7 cellular contexts compared by ENCODE assay signal in genomic region chr1:113978863-113979702, GRCh38. TPM values are rescaled to one million over a fixed set of nuclear protein-coding genes. Genes with fewer than 3 reads are reported as not detected.
DNase-seq lines count a peak whose midpoint lies in the region; ATAC-seq and TF ChIP-seq lines count a peak whose summit lies in the region.

Gene OLFML3 (plus strand): TSS chr1:113979474. CDS start chr1:113979517, 43 bp downstream.

- ATAC-seq in Panc1, result peak; percentile 81
- ATAC-seq in heart left ventricle, result peak; percentile 61 to 81 (median 74)

- H3K4me3 Mint-ChIP-seq in osteocyte (ENCODE audit: unreplicated experiment), result peak within 1 kb of the TSS; percentile 65

- WGBS in heart left ventricle, 4 donors, result 22 to 31% (median 29%) methylated on average over 13 of the region's 13 CpGs

- no TSS peak for BruUV-seq in Panc1 (replicated peaks; lab: Mats Ljungman, UMichigan)

- no peak within 1 kb of the TSS for H3K4me3 ChIP-seq in KMS-11 (IDR thresholded peaks at IDR 0.05; ENCODE audit: insufficient read depth, low read depth, low read length)
- no peak within 1 kb of the TSS for H3K4me3 ChIP-seq in Panc1 (ENCODE audit: low read depth in 2 of 2, low read length in 2 of 2)
- peak within 1 kb of the TSS; percentile 82 for H3K4me3 ChIP-seq in adipocyte (ENCODE audit: low read length)
- peak within 1 kb of the TSS in 10 of 12 donors; percentile 16 to 56 (median 40) for H3K4me3 ChIP-seq in heart left ventricle
- peak within 1 kb of the TSS; percentile 45 to 46 for H3K4me3 ChIP-seq in vagina

- POLR2A ChIA-PET in Panc1 (lab: Charles Lee), result interaction anchor here (0.6 kb wide), 1 partner anchor 313 kb away, joined by 3 read pairs; no protein-coding TSS in a partner anchor

- H3K36me3 ChIP-seq in KMS-11 (ENCODE audit: insufficient read depth) (no peaks in the 10 kb centered on the region), Panc1 (ENCODE audit: control insufficient read depth, insufficient read depth, low read length) (no peaks in the 10 kb centered on the region), adipocyte (ENCODE audit: control insufficient read depth, insufficient read depth, low read length, severe bottlenecking) (peaks cover 3% of the 10 kb centered on the region), heart left ventricle (peaks cover 0 to 17% (median 11%) of the 10 kb centered on the region in 9 donors), vagina (peaks cover 0 to 4% of the 10 kb centered on the region in 2 donors)

- in situ Hi-C loops in Panc1 (cut with HindIII; ENCODE audit: low pct_unique_long_range_greater_than_20kb, low sequenced_read_pairs), result no loop called here

- no peaks in the 10 kb centered on the region for H4K20me1 ChIP-seq in KMS-11 (ENCODE audit: insufficient read depth)

- H3K36me3 Mint-ChIP-seq in osteocyte (ENCODE audit: unreplicated experiment), result peaks cover 4% of the 10 kb centered on the region

- intact Hi-C loops in Panc1 (cut with micrococcal nuclease; ENCODE audit: unreplicated experiment) (loop anchor here (2.0 kb wide), 1 partner anchor 304 kb away; no protein-coding TSS in a partner anchor), heart left ventricle (cut with DNase I) (loop anchor here in 9 of 10 donors (1.0 to 10.0 kb wide), 8 partner anchors 144 to 586 kb away; no protein-coding TSS in a partner anchor), vagina (cut with DNase I) (loop anchor here (10.0 kb wide), 1 partner anchor 144 kb away; no protein-coding TSS in a partner anchor)

- no peak for TF ChIP-seq POLR2A in heart left ventricle (IDR thresholded peaks at IDR 0.05)
- peak in 1 of 2 donors; percentile 71 for TF ChIP-seq POLR2A in vagina (IDR thresholded peaks at IDR 0.05)

- peaks cover 87% of the 10 kb centered on the region for H3K4me1 Mint-ChIP-seq in osteocyte (ENCODE audit: unreplicated experiment)

- H3K4me1 ChIP-seq in KMS-11 (ENCODE audit: low read depth, poor library complexity, severe bottlenecking) (peaks cover 35% of the 10 kb centered on the region), Panc1 (ENCODE audit: control insufficient read depth, insufficient read depth, low read length) (no peaks in the 10 kb centered on the region), adipocyte (ENCODE audit: control insufficient read depth, insufficient read depth, low read length) (peaks cover 87% of the 10 kb centered on the region), heart left ventricle (peaks cover 0 to 83% (median 28%) of the 10 kb centered on the region in 12 donors), vagina (peaks cover 79% of the 10 kb centered on the region)

- TF ChIP-seq CTCF in KMS-11 (conservative IDR thresholded peaks at IDR 0.05; ENCODE audit: low read depth, low read length) (peak; percentile 81), Panc1 (IDR thresholded peaks at IDR 0.05) (peak; percentile 74), heart left ventricle (IDR thresholded peaks at IDR 0.05) (peak; percentile 48 to 85 (median 73)), osteocyte (IDR thresholded peaks at IDR 0.05) (peak; percentile 84), vagina (IDR thresholded peaks at IDR 0.05) (peak; percentile 54 to 76 (median 74))

- no peak within 1 kb of the TSS for H3K4me2 ChIP-seq in KMS-11

- DNase-seq in GM04504 (ENCODE audit: low read depth) (peak; percentile 95), Panc1 (ENCODE audit: low read depth, low spot score) (peak; percentile 30), adipocyte (ENCODE audit: low read depth) (peak; percentile 98), heart left ventricle (peak; percentile 83 to 92 (median 86)), osteocyte (ENCODE audit: extremely low spot score, unreplicated experiment) (peak; percentile 89), vagina (ENCODE audit: extremely low spot score in 2 of 2) (peak in 1 of 2 donors; percentile 96)

- no peaks in the 10 kb centered on the region for H3K9me3 Mint-ChIP-seq in osteocyte (ENCODE audit: unreplicated experiment)

- CTCF ChIA-PET in Panc1 (lab: Charles Lee), result interaction anchor here (0.5 to 1.1 kb wide), 2 partner anchors 19 to 304 kb away, joined by 4 to 14 read pairs; no protein-coding TSS in a partner anchor

- no peaks in the 10 kb centered on the region for H3K27me3 ChIP-seq in KMS-11 (ENCODE audit: insufficient read depth, low read depth)
- H3K27me3 ChIP-seq in Panc1 (ENCODE audit: control insufficient read depth, insufficient read depth, low read length), result no peaks in the 10 kb centered on the region
- H3K27me3 ChIP-seq in adipocyte (replicated peaks; ENCODE audit: control insufficient read depth, insufficient read depth, low read length), result no peaks in the 10 kb centered on the region
- no peaks in the 10 kb centered on the region for H3K27me3 ChIP-seq in heart left ventricle
- H3K27me3 ChIP-seq in vagina, result no peaks in the 10 kb centered on the region

- no peak within 1 kb of the TSS for H2AFZ ChIP-seq in KMS-11 (ENCODE audit: low read depth)

- H3K27ac Mint-ChIP-seq in osteocyte (ENCODE audit: unreplicated experiment), result peak within 1 kb of the TSS; percentile 94

- no peak within 1 kb of the TSS for H3K27ac ChIP-seq in KMS-11
- no peak within 1 kb of the TSS for H3K27ac ChIP-seq in Panc1 (ENCODE audit: low read length)
- H3K27ac ChIP-seq in heart left ventricle, result peak within 1 kb of the TSS in 11 of 12 donors; percentile 24 to 86 (median 67)
- peak within 1 kb of the TSS; percentile 90 for H3K27ac ChIP-seq in vagina

- H3K27me3 Mint-ChIP-seq in osteocyte (ENCODE audit: unreplicated experiment), result no peaks in the 10 kb centered on the region

- no peaks in the 10 kb centered on the region for H3K79me2 ChIP-seq in KMS-11 (ENCODE audit: insufficient read depth, low read depth)

- H3K9me3 ChIP-seq in Panc1 (ENCODE audit: control insufficient read depth, insufficient read depth, low read depth, low read length) (no peaks in the 10 kb centered on the region), adipocyte (ENCODE audit: control insufficient read depth, low read length) (no peaks in the 10 kb centered on the region), heart left ventricle (no peaks in the 10 kb centered on the region), vagina (no peaks in the 10 kb centered on the region)

- H3K9ac ChIP-seq in KMS-11 (no peak within 1 kb of the TSS), adipocyte (ENCODE audit: low read length) (peak within 1 kb of the TSS; percentile 83)

RNA-seq across cellular contexts. Expression of gene OLFML3, which starts in this region (rescaled TPM):
- 0.15 TPM for total RNA-seq in Panc1 (2021; ENCODE audit: unreplicated experiment)
- not detected for polyA plus RNA-seq in Panc1 (2012; ENCODE audit: insufficient read length)
- 10 to 100 TPM in 7 of 9 donors, 1 to 10 TPM in 2; 5.3 to 27.2 (median 13.5) TPM for total RNA-seq in heart left ventricle
- polyA plus RNA-seq in heart left ventricle, result 1 to 10 TPM; 5.1 to 7.8 TPM
- 36.5 and 37.0 TPM in 2 replicates for total RNA-seq in osteocyte
- total RNA-seq in vagina, result 108 TPM

Comparison
In these comparisons a context has a peak if more than half of its experiments do, and no peak if none do; other contexts are left out.
1. Peak in DNase-seq and ATAC-seq in Panc1; RNA of the gene not detected or under 1 TPM.
2. H3K27ac ChIP-seq: peak in heart left ventricle (11 of 12) and vagina (single experiment); none in KMS-11 (single experiment) and Panc1 (single experiment).
3. H3K4me3 ChIP-seq: peak in adipocyte (single experiment), heart left ventricle (10 of 12) and vagina (2 of 2); none in KMS-11 (single experiment) and Panc1 (0 of 2).
4. Peak in every context shown above with its lines, with median percentiles within 50 percentile points of each other: CTCF ChIP-seq.